In the genomic region with DNA sequence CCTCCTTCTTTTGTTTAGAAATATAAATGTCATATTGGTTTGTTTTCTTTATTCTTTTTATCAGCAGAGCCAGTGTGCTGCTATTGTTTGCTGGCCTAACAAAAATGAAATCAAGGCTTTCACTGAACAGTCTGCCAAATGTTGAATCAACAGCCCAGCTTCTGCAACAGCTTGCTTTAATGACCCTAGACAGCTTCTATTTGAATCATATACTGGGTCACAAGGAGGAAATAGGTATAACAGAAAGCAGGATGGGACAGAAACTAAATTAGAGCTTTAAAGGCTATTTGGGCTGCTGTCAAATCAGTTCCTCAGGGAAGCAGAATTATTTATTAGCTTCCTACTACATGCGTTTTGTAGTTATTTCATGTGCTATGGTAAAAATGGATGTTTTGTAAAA, we compare ENCODE assay signal across 15 cellular contexts. TPM values are rescaled to one million over a fixed set of nuclear protein-coding genes. Genes with fewer than 3 reads are reported as not detected.
DNase-seq lines count a peak whose midpoint lies in the region; ATAC-seq, FAIRE-seq and TF ChIP-seq lines count a peak whose summit lies in the region.
"Had no signal": no experiment of that assay in that cellular context is flagged by ENCODE, and none has a peak within 500 bp of the region (broad histone marks: within the 10 kb centered on the region; RNA-seq: fewer than 3 reads in every experiment).

No MANE protein-coding gene starts in this region.

- no peak overlapping the region for H2BK120ac ChIP-seq in IMR-90 (ENCODE audit: low read depth, low read length)

- H3K4me3 Mint-ChIP-seq in activated CD8-positive, alpha-beta T cell treated with anti-CD3 and anti-CD28 coated beads, Interleukin-2, amount 10 ng/mL, durations not matched to agents 7 days and 5 days: no peak overlapping the region
- H3K4me3 Mint-ChIP-seq: activated CD4-positive, alpha-beta memory T cell treated with anti-CD3 and anti-CD28 coated beads, Interleukin-2, amount 10 ng/mL, durations not matched to agents 7 days and 5 days; B cell had no signal

- no CpG with 5 or more reads among the region's 1 CpG for WGBS in IMR-90 (ENCODE audit: extremely low coverage in 2 of 2, insufficient read length in 1 of 2), 2 experiments
- WGBS in pancreas, 2 donors: 52 to 54% methylated on average over 1 of the region's 1 CpG

- no peak for DNase-seq in IMR-90
- peak; percentile 33 for DNase-seq in NCI-H2196 (lab: John Stamatoyannopoulos, UW; ENCODE audit: unreplicated experiment)
- DNase-seq in fibroblast of peridontal ligament (ENCODE audit: extremely low read depth): peak; percentile 54
- no peak for DNase-seq in pancreas
- no peak for DNase-seq in activated CD8-positive, alpha-beta T cell treated with anti-CD3 and anti-CD28 coated beads, Interleukin-2, amount 10 ng/mL, durations not matched to agents 7 days and 5 days
- DNase-seq in GM13977 (ENCODE audit: low spot score): no peak
- DNase-seq in effector memory CD4-positive, alpha-beta T cell: no peak
- DNase-seq: activated CD4-positive, alpha-beta memory T cell treated with anti-CD3 and anti-CD28 coated beads, Interleukin-2, amount 10 ng/mL, durations not matched to agents 7 days and 5 days; aorta; cortex of kidney; esophagus squamous epithelium; stimulated activated CD4-positive, alpha-beta T cell treated with anti-CD3 and anti-CD28 coated beads, Interleukin-15, amount 100 ng/mL, for 24 hours; substantia nigra had no signal

- no peak overlapping the region for H4K5ac ChIP-seq in IMR-90 (ENCODE audit: low read depth, low read length)

- H2BK15ac ChIP-seq in IMR-90 (ENCODE audit: low read depth, low read length): no peak overlapping the region

- H3K4me3 ChIP-seq in IMR-90 (ENCODE audit: insufficient read depth, low read depth, low read length) (no peak overlapping the region), pancreas (no peak overlapping the region)
- no peak overlapping the region for H3K4me3 ChIP-seq in effector memory CD4-positive, alpha-beta T cell (ENCODE audit: insufficient read depth, low read depth, low read length, poor library complexity, severe bottlenecking)
- H3K4me3 ChIP-seq: esophagus squamous epithelium had no signal

- no peak overlapping the region for H3K14ac ChIP-seq in IMR-90 (replicated peaks; ENCODE audit: low read depth, low read length)

- H3K27ac ChIP-seq in IMR-90 (ENCODE audit: insufficient read depth, low read length) (no peak overlapping the region), pancreas (no peak overlapping the region)
- no peak overlapping the region for H3K27ac ChIP-seq in effector memory CD4-positive, alpha-beta T cell (ENCODE audit: insufficient read depth, low read length, poor library complexity, severe bottlenecking)

- no peak overlapping the region for H3K23ac ChIP-seq in IMR-90 (ENCODE audit: low read depth, low read length)

- no peak overlapping the region for H3K18ac ChIP-seq in IMR-90 (ENCODE audit: low read depth, low read length)

- H3K36me3 Mint-ChIP-seq in activated CD8-positive, alpha-beta T cell treated with anti-CD3 and anti-CD28 coated beads, Interleukin-2, amount 10 ng/mL, durations not matched to agents 7 days and 5 days (ENCODE audit: low read depth): no peaks in the 10 kb centered on the region

- no peak overlapping the region for H3K56ac ChIP-seq in IMR-90 (ENCODE audit: extremely low read depth, insufficient read depth, low read length)

- CTCF ChIA-PET in IMR-90 (lab: Yijun Ruan, JAX): no interaction called here
- CTCF ChIA-PET in activated CD8-positive, alpha-beta T cell treated with anti-CD3 and anti-CD28 coated beads, Interleukin-2, amount 10 ng/mL, durations not matched to agents 7 days and 5 days (lab: Charles Lee): no interaction called here

- H3K9me3 ChIP-seq in IMR-90 (ENCODE audit: control insufficient read depth, insufficient read depth, low read length): no peaks in the 10 kb centered on the region
- no peaks in the 10 kb centered on the region for H3K9me3 ChIP-seq in pancreas
- H3K9me3 ChIP-seq in effector memory CD4-positive, alpha-beta T cell (ENCODE audit: control insufficient read depth, low read length): no peaks in the 10 kb centered on the region
- H3K9me3 ChIP-seq: esophagus squamous epithelium had no signal

- POLR2A ChIA-PET in IMR-90 (lab: Charles Lee; ENCODE audit: unreplicated experiment): no interaction called here
- POLR2A ChIA-PET in activated CD8-positive, alpha-beta T cell treated with anti-CD3 and anti-CD28 coated beads, Interleukin-2, amount 10 ng/mL, durations not matched to agents 7 days and 5 days (lab: Charles Lee): no interaction called here

- H3K36me3 ChIP-seq in IMR-90 (ENCODE audit: control insufficient read depth, insufficient read depth, low read length): no peaks in the 10 kb centered on the region
- no peaks in the 10 kb centered on the region for H3K36me3 ChIP-seq in pancreas
- no peaks in the 10 kb centered on the region for H3K36me3 ChIP-seq in effector memory CD4-positive, alpha-beta T cell (ENCODE audit: control insufficient read depth, insufficient read depth, low read length)
- H3K36me3 ChIP-seq: esophagus squamous epithelium had no signal

- intact Hi-C loops in IMR-90 (cut with micrococcal nuclease) (no loop called here), pancreas (cut with DNase I) (no loop called here)

- no peaks in the 10 kb centered on the region for H3K4me1 Mint-ChIP-seq in activated CD8-positive, alpha-beta T cell treated with anti-CD3 and anti-CD28 coated beads, Interleukin-2, amount 10 ng/mL, durations not matched to agents 7 days and 5 days (ENCODE audit: low read depth)
- H3K4me1 Mint-ChIP-seq: activated CD4-positive, alpha-beta memory T cell treated with anti-CD3 and anti-CD28 coated beads, Interleukin-2, amount 10 ng/mL, durations not matched to agents 7 days and 5 days had no signal

- 0 out of 2 replicates have a peak, but pooled peaks have one; percentile 32 for ATAC-seq in IMR-90 (ENCODE audit: low read depth)
- ATAC-seq in pancreas: peak in 3 of 4 donors; percentile 75 to 87 (median 76)
- ATAC-seq in activated CD8-positive, alpha-beta T cell treated with anti-CD3 and anti-CD28 coated beads, Interleukin-2, amount 10 ng/mL, durations not matched to agents 7 days and 5 days: no peak

- no peak for TF ChIP-seq RAD21 in IMR-90 (IDR thresholded peaks at IDR 0.05; ENCODE audit: low read length)

- H2BK20ac ChIP-seq in IMR-90 (ENCODE audit: low read depth, low read length): no peak overlapping the region

- H3K27me3 Mint-ChIP-seq in activated CD8-positive, alpha-beta T cell treated with anti-CD3 and anti-CD28 coated beads, Interleukin-2, amount 10 ng/mL, durations not matched to agents 7 days and 5 days (ENCODE audit: low read depth): peaks cover 14% of the 10 kb centered on the region
- H3K27me3 Mint-ChIP-seq: B cell had no signal

- H3K79me1 ChIP-seq in IMR-90 (ENCODE audit: low read depth in 1 of 2, low read length in 2 of 2): no peaks in the 10 kb centered on the region

- no peak overlapping the region for H4K91ac ChIP-seq in IMR-90 (ENCODE audit: insufficient read depth, low read depth, low read length)

- H3K9me3 Mint-ChIP-seq in activated CD8-positive, alpha-beta T cell treated with anti-CD3 and anti-CD28 coated beads, Interleukin-2, amount 10 ng/mL, durations not matched to agents 7 days and 5 days (ENCODE audit: insufficient read depth): no peaks in the 10 kb centered on the region
- H3K9me3 Mint-ChIP-seq: activated CD4-positive, alpha-beta memory T cell treated with anti-CD3 and anti-CD28 coated beads, Interleukin-2, amount 10 ng/mL, durations not matched to agents 7 days and 5 days had no signal

- BruUV-seq in IMR-90 (replicated peaks; lab: Mats Ljungman, UMichigan): no TSS peak

- H3K4me1 ChIP-seq in IMR-90 (ENCODE audit: control insufficient read depth, insufficient read depth, low read length): no peaks in the 10 kb centered on the region
- peaks cover 0 to 12% (median 0%) of the 10 kb centered on the region in 3 donors for H3K4me1 ChIP-seq in pancreas
- H3K4me1 ChIP-seq in effector memory CD4-positive, alpha-beta T cell (ENCODE audit: control insufficient read depth, insufficient read depth, low read length, poor library complexity, severe bottlenecking): no peaks in the 10 kb centered on the region

- no peak overlapping the region for H2BK5ac ChIP-seq in IMR-90 (ENCODE audit: low read depth, low read length, poor library complexity, severe bottlenecking)

- TF ChIP-seq CTCF in IMR-90 (conservative IDR thresholded peaks at IDR 0.05; ENCODE audit: low read depth, low read length) (no peak), pancreas (IDR thresholded peaks at IDR 0.05) (no peak), GM13977 (IDR thresholded peaks at IDR 0.05; ENCODE audit: extremely low read depth, insufficient read depth, missing control alignments) (no peak)

- H3K9ac ChIP-seq in IMR-90 (ENCODE audit: low read depth, low read length): no peak overlapping the region

- H3K9me1 ChIP-seq in IMR-90 (ENCODE audit: insufficient read depth, low read length): no peaks in the 10 kb centered on the region

- dilution Hi-C loops in IMR-90 (cut with HindIII; ENCODE audit: low sequenced_read_pairs, unreplicated experiment): no loop called here

- H3K4me2 ChIP-seq in IMR-90 (ENCODE audit: low read depth, low read length): no peak overlapping the region

- no peak for FAIRE-seq in pancreas (lab: Jason Lieb, UNC)
- FAIRE-seq: D721Med had no signal

- H2AK5ac ChIP-seq in IMR-90 (ENCODE audit: low read depth, low read length): no peak overlapping the region

- no peak overlapping the region for H3K27ac Mint-ChIP-seq in activated CD8-positive, alpha-beta T cell treated with anti-CD3 and anti-CD28 coated beads, Interleukin-2, amount 10 ng/mL, durations not matched to agents 7 days and 5 days
- H3K27ac Mint-ChIP-seq: activated CD4-positive, alpha-beta memory T cell treated with anti-CD3 and anti-CD28 coated beads, Interleukin-2, amount 10 ng/mL, durations not matched to agents 7 days and 5 days had no signal

- in situ Hi-C loops in IMR-90 (cut with MboI; ENCODE audit: low sequenced_read_pairs) (no loop called here), GM13977 (cut with MboI; ENCODE audit: low pct_unique_long_range_greater_than_20kb, low sequenced_read_pairs, unreplicated experiment) (no loop called here)

- H2AFZ ChIP-seq in IMR-90 (replicated peaks; ENCODE audit: low read length, poor library complexity): no peak overlapping the region

- H4K20me1 ChIP-seq in IMR-90 (ENCODE audit: insufficient read depth, low read length): no peaks in the 10 kb centered on the region

- no peak overlapping the region for H2AK9ac ChIP-seq in IMR-90 (replicated peaks; ENCODE audit: low read depth, low read length, poor library complexity)

- H3K27me3 ChIP-seq in IMR-90 (ENCODE audit: control insufficient read depth, insufficient read depth, low read length): peaks cover 5% of the 10 kb centered on the region
- H3K27me3 ChIP-seq in pancreas: no peaks in the 10 kb centered on the region
- H3K27me3 ChIP-seq in effector memory CD4-positive, alpha-beta T cell (replicated peaks; ENCODE audit: control insufficient read depth, insufficient read depth, low read length, poor library complexity, severe bottlenecking): no peaks in the 10 kb centered on the region
- H3K27me3 ChIP-seq: esophagus squamous epithelium had no signal

- no peak overlapping the region for H4K8ac ChIP-seq in IMR-90 (ENCODE audit: low read depth in 2 of 2, low read length in 2 of 2)

- TF ChIP-seq POLR2A in IMR-90 (IDR thresholded peaks at IDR 0.05; ENCODE audit: low read depth, low read length): no peak

- H3K4ac ChIP-seq in IMR-90 (ENCODE audit: low read depth, low read length): no peak overlapping the region

RNA-seq across cellular contexts. Expression of a gene that starts 12.1 kb away (rescaled TPM):
- 48.6 and 67.8 TPM in 2 replicates for total RNA-seq in IMR-90 (2012; rRNA removed)
- 13.7 and 16.4 TPM in 2 replicates for polyA plus RNA-seq in IMR-90 (2012; rRNA removed)
- 2.6 and 3.2 TPM in 2 replicates for polyA plus RNA-seq in IMR-90 (2012; cell fraction: cytosol; rRNA removed)
- polyA plus RNA-seq in IMR-90 (2012; cell fraction: nucleus; rRNA removed; ENCODE audit: low replicate concordance): 3.4 and 28.1 TPM in 2 replicates
- 10 to 100 TPM in 5 of 6 donors, 1 to 10 TPM in 1; 8.2 to 23.2 (median 13.7) TPM for total RNA-seq in pancreas
- polyA plus RNA-seq in pancreas: 1 to 10 TPM; 3.8 to 5.7 TPM
- total RNA-seq in activated CD8-positive, alpha-beta T cell treated with anti-CD3 and anti-CD28 coated beads, Interleukin-2, amount 10 ng/mL, durations not matched to agents 7 days and 5 days: 10 to 100 TPM; 34.3 to 38.4 TPM

Comparison
In these comparisons a context has a peak if more than half of its experiments do, and no peak if none do; other contexts are left out.
1. DNase-seq: peak in NCI-H2196 (single experiment) and fibroblast of peridontal ligament (single experiment); none in IMR-90 (single experiment), pancreas (0 of 6), activated CD8-positive, alpha-beta T cell treated with anti-CD3 and anti-CD28 coated beads, Interleukin-2, amount 10 ng/mL, durations not matched to agents 7 days and 5 days (single experiment), GM13977 (single experiment) and effector memory CD4-positive, alpha-beta T cell (0 of 3).